In genomic region chr19:48216933-48217332, GRCh38 we compare ENCODE assay signal across 19 cellular contexts. TPM values are rescaled to one million over a fixed set of nuclear protein-coding genes. Genes with fewer than 3 reads are reported as not detected.
"Had no signal": no experiment of that assay in that cellular context is flagged by ENCODE, and none has a peak within 500 bp of the region (broad histone marks: within the 10 kb centered on the region; RNA-seq: fewer than 3 reads in every experiment).

No MANE protein-coding gene starts in this region.

- H3K9me3 ChIP-seq: adrenal gland, gastrocnemius medialis, stomach, thoracic aorta had no signal

- H3K9me3 Mint-ChIP-seq: activated CD4-positive, alpha-beta T cell treated with anti-CD3 and anti-CD28 coated beads, Interleukin-2, amount 10 ng/mL, durations not matched to agents 7 days and 5 days; activated naive CD4-positive, alpha-beta T cell treated with anti-CD3 and anti-CD28 coated beads, Interleukin-2, amount 10 ng/mL, durations not matched to agents 7 days and 5 days; activated T-helper 17 cell treated with anti-CD3 and anti-CD28 coated beads, Interleukin-2, amount 50 U/mL, for 72 hours; T-helper 1 cell treated with Interleukin-12 subunit alpha and Interleukin-12 subunit beta and Interleukin-4 antibody, amounts not matched to agents 30 μg/mL and 1 μg/mL, for 36 hours had no signal

- H3K4me1 Mint-ChIP-seq: activated naive CD4-positive, alpha-beta T cell treated with anti-CD3 and anti-CD28 coated beads, Interleukin-2, amount 10 ng/mL, durations not matched to agents 7 days and 5 days had no signal

- H3K27me3 Mint-ChIP-seq: activated CD4-positive, alpha-beta T cell treated with anti-CD3 and anti-CD28 coated beads, Interleukin-2, amount 10 ng/mL, durations not matched to agents 7 days and 5 days; activated naive CD4-positive, alpha-beta T cell treated with anti-CD3 and anti-CD28 coated beads, Interleukin-2, amount 10 ng/mL, durations not matched to agents 7 days and 5 days; activated T-helper 17 cell treated with anti-CD3 and anti-CD28 coated beads, Interleukin-2, amount 50 U/mL, for 72 hours had no signal

- H3K27ac ChIP-seq: adrenal gland, coronary artery, epithelial cell of prostate, gastrocnemius medialis, parathyroid adenoma, skin epidermis, stomach, thoracic aorta had no signal

- H3K4me3 ChIP-seq: adrenal gland, coronary artery, gastrocnemius medialis, skin epidermis, stomach, thoracic aorta had no signal

- DNase-seq: activated CD4-positive, alpha-beta T cell treated with anti-CD3 and anti-CD28 coated beads, Interleukin-2, amount 10 ng/mL, durations not matched to agents 7 days and 5 days; activated CD4-positive, CD25-positive, alpha-beta regulatory T cell; activated naive CD4-positive, alpha-beta T cell treated with anti-CD3 and anti-CD28 coated beads, Interleukin-2, amount 10 ng/mL, durations not matched to agents 7 days and 5 days; activated T-cell treated with anti-CD3 and anti-CD28 coated beads for 4 hours; adrenal gland; central memory CD4-positive, alpha-beta T cell; effector CD8-positive, alpha-beta T cell; gastrocnemius medialis; kidney glomerular epithelial cell; retina; stomach had no signal

- H3K9ac ChIP-seq: parathyroid adenoma had no signal

- H3K27ac Mint-ChIP-seq: activated naive CD4-positive, alpha-beta T cell treated with anti-CD3 and anti-CD28 coated beads, Interleukin-2, amount 10 ng/mL, durations not matched to agents 7 days and 5 days; T-helper 1 cell treated with Interleukin-12 subunit alpha and Interleukin-12 subunit beta and Interleukin-4 antibody, amounts not matched to agents 30 μg/mL and 1 μg/mL, for 36 hours had no signal

- H3K4me3 Mint-ChIP-seq: activated CD4-positive, alpha-beta T cell treated with anti-CD3 and anti-CD28 coated beads, Interleukin-2, amount 10 ng/mL, durations not matched to agents 7 days and 5 days; activated naive CD4-positive, alpha-beta T cell treated with anti-CD3 and anti-CD28 coated beads, Interleukin-2, amount 10 ng/mL, durations not matched to agents 7 days and 5 days; activated T-helper 17 cell treated with anti-CD3 and anti-CD28 coated beads, Interleukin-2, amount 50 U/mL, for 72 hours; T-helper 1 cell treated with Interleukin-12 subunit alpha and Interleukin-12 subunit beta and Interleukin-4 antibody, amounts not matched to agents 30 μg/mL and 1 μg/mL, for 36 hours had no signal

RNA-seq across cellular contexts. Expression of gene ZNF114, which starts 52.9 kb away (rescaled TPM):
- total RNA-seq: activated CD4-positive, alpha-beta T cell treated with anti-CD3 and anti-CD28 coated beads, Interleukin-2, amount 10 ng/mL, durations not matched to agents 7 days and 5 days; myocyte had no signal
